In the genomic region with DNA sequence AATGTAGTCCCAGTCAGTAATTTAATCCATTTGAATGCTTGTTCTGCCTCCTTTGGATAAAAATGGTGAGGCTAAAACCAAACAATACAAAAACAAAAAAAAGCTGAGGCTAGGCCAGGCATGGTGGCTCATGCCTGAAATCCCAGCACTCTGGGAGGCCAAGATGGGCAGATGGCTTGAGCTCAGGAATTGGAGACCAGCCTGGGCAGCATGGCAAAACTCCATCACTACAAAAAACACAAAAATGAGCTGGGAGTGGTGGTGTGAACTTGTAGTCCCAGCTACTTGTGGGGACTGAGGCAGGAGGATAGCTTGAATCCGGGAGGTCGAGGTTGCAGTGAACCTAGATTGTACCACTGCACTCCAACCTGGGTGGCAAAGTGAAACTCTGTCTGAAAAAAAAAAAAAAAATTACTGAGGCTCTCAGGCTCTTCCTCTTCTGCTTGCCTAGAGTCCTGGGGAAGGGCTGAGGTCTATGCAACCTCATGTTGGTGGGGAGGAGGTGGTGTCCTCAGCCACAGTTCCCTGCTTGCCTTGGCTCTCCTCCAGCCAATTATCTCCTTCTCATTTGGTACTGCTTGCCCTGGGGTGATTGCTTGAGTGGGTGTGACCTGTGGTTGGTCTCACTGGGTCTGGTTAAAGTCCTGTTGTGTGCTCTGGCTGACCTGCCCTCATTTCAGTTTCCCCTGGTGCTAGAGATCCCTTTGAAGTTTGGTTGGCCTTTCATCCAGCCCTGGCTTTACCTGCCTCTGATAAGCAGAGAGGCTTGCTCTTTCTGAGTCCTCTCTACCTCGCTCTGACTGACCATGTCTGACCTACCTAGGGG, we compare ENCODE assay signal across 8 cellular contexts. TPM values are rescaled to one million over a fixed set of nuclear protein-coding genes. Genes with fewer than 3 reads are reported as not detected.
DNase-seq lines count a peak whose midpoint lies in the region; ATAC-seq, FAIRE-seq and TF ChIP-seq lines count a peak whose summit lies in the region.

No MANE protein-coding gene starts in this region.

- ATAC-seq in left cardiac atrium: peak; percentile 31 to 47
- peak; percentile 53 for ATAC-seq in HG02973 (IDR thresholded peaks at IDR 0.05; ENCODE audit: unreplicated experiment)
- peak; percentile 61 to 74 for ATAC-seq in right cardiac atrium

- no peak for FAIRE-seq in urothelium cell line (lab: Jason Lieb, UNC)

- H3K27ac ChIP-seq in right atrium auricular region (no peak overlapping the region), right cardiac atrium (ENCODE audit: low read length) (no peak overlapping the region)

- DNase-seq in left cardiac atrium (peak; percentile 36), right atrium auricular region (ENCODE audit: low spot score) (no peak), NOMO-1 treated with dmso at 0.1 percent for 144 hours (lab: John Stamatoyannopoulos, UW; ENCODE audit: unreplicated experiment) (peak; percentile 93), right cardiac atrium (no peak), urothelium cell line (ENCODE audit: low spot score) (no peak), mesenteric fat pad (ENCODE audit: low spot score) (no peak), posterior cingulate gyrus (no peak)

- no peak for TF ChIP-seq CTCF in right atrium auricular region (IDR thresholded peaks at IDR 0.05)

- H3K27me3 ChIP-seq in right atrium auricular region (no peaks in the 10 kb centered on the region), right cardiac atrium (ENCODE audit: control insufficient read depth, insufficient read depth) (no peaks in the 10 kb centered on the region)

- no peaks in the 10 kb centered on the region for H3K9me3 ChIP-seq in right atrium auricular region
- H3K9me3 ChIP-seq in right cardiac atrium (ENCODE audit: control insufficient read depth, low read length): no peaks in the 10 kb centered on the region

- intact Hi-C loops in left cardiac atrium (cut with DNase I) (no loop called here), right cardiac atrium (cut with DNase I) (no loop called here), posterior cingulate gyrus (cut with DNase I) (no loop called here)

- 88% methylated on average over 3 of the region's 3 CpGs for WGBS in right cardiac atrium

- H3K36me3 ChIP-seq in right atrium auricular region: no peaks in the 10 kb centered on the region

- no peak overlapping the region for H3K4me3 ChIP-seq in right atrium auricular region
- H3K4me3 ChIP-seq in right cardiac atrium (ENCODE audit: low read length): no peak overlapping the region

- H3K4me1 ChIP-seq in right atrium auricular region (peaks cover 0 to 6% of the 10 kb centered on the region in 2 donors), right cardiac atrium (ENCODE audit: control insufficient read depth, insufficient read depth, low read length) (peaks cover 6% of the 10 kb centered on the region)

RNA-seq across cellular contexts. Expression of gene S1PR1, which starts 20.9 kb away (rescaled TPM):
- 10 to 100 TPM; 69.3 to 85.3 TPM for total RNA-seq in left cardiac atrium
- total RNA-seq in right atrium auricular region: 100 to 1,000 TPM in 1 of 2 donors, 10 to 100 TPM in 1; 92.2 to 125 TPM
- total RNA-seq in right cardiac atrium: 10 to 100 TPM; 54.2 to 62.4 (median 59.8) TPM
- 58.0 TPM for polyA plus RNA-seq in right cardiac atrium
- 118 TPM for total RNA-seq in mesenteric fat pad

Comparison
In these comparisons a context has a peak if more than half of its experiments do, and no peak if none do; other contexts are left out.
1. DNase-seq: peak in left cardiac atrium (single experiment) and NOMO-1 treated with dmso at 0.1 percent for 144 hours (single experiment); none in right atrium auricular region (single experiment), right cardiac atrium (0 of 3), urothelium cell line (single experiment), mesenteric fat pad (single experiment) and posterior cingulate gyrus (0 of 10).
2. Peak in every context shown above with its lines, with median percentiles within 50 percentile points of each other: ATAC-seq.